Comparison of ENCODE assay signal across 1 cellular context in the genomic region with DNA sequence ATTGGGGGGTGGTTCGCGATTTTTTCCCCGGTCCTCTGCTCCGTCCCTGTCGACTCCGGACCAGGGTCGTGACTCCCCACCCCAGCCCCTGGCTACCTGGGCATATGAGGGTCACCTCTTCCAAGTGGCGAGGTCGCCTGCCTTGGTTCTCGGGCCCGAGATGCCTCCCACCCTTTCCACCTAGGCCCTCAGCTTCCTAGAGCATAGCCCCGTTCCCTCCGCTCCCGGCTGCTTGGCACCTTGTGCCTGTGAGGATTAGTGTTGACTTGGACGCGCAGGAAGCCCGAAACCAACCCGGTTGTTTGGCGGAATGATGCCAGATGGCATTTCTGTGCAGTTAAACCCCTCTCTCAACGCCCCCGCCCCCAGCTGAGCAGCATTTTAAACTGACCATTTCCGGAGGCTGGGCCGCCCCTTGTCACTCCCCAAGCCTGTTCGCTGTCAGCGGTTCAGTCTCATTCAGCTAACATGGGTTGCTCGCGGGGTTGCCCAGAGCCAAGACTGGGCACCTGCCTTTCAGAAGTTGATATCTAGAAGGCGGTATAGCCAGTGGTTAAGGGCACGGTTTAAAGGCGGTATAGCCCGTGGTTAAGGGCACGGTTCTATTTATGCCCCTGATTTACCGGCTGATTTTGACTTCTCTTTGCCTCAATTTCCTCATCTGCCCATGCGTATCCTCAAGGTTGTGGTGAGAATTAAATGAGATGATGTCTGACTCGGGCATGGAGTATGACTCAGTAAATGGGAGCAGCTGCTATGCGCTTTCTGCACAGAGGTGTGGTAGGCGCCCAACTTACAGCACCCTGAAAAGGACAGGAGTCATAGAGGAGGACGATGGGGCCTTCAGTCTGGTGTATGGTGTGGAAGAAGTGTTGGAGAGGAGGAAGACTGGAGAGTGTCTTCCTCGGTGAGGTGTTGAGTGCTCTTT.
TF ChIP-seq lines count a peak whose summit lies in the region.

No MANE protein-coding gene starts in this region.

TF ChIP-seq in HepG2, 621 proteins besides CTCF, POLR2A, EP300 and RAD21 (continued from another document):
- no peak for TF ChIP-seq ARID3A (IDR thresholded peaks at IDR 0.05; ENCODE audit: low read depth, low read length)
- TF ChIP-seq, protein P1, sequence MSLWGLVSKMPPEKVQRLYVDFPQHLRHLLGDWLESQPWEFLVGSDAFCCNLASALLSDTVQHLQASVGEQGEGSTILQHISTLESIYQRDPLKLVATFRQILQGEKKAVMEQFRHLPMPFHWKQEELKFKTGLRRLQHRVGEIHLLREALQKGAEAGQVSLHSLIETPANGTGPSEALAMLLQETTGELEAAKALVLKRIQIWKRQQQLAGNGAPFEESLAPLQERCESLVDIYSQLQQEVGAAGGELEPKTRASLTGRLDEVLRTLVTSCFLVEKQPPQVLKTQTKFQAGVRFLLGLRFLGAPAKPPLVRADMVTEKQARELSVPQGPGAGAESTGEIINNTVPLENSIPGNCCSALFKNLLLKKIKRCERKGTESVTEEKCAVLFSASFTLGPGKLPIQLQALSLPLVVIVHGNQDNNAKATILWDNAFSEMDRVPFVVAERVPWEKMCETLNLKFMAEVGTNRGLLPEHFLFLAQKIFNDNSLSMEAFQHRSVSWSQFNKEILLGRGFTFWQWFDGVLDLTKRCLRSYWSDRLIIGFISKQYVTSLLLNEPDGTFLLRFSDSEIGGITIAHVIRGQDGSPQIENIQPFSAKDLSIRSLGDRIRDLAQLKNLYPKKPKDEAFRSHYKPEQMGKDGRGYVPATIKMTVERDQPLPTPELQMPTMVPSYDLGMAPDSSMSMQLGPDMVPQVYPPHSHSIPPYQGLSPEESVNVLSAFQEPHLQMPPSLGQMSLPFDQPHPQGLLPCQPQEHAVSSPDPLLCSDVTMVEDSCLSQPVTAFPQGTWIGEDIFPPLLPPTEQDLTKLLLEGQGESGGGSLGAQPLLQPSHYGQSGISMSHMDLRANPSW (CRISPR knock-in tag; IDR thresholded peaks at IDR 0.05; ENCODE audit: borderline replicate concordance): no peak
- no peak for TF ChIP-seq FOXM1 (CRISPR knock-in tag; IDR thresholded peaks at IDR 0.05)
- no peak for TF ChIP-seq ZNF143 (CRISPR knock-in tag; IDR thresholded peaks at IDR 0.05)
- no peak for TF ChIP-seq ZFP41 (CRISPR knock-in tag; IDR thresholded peaks at IDR 0.05; ENCODE audit: borderline replicate concordance)
- TF ChIP-seq, protein P2, sequence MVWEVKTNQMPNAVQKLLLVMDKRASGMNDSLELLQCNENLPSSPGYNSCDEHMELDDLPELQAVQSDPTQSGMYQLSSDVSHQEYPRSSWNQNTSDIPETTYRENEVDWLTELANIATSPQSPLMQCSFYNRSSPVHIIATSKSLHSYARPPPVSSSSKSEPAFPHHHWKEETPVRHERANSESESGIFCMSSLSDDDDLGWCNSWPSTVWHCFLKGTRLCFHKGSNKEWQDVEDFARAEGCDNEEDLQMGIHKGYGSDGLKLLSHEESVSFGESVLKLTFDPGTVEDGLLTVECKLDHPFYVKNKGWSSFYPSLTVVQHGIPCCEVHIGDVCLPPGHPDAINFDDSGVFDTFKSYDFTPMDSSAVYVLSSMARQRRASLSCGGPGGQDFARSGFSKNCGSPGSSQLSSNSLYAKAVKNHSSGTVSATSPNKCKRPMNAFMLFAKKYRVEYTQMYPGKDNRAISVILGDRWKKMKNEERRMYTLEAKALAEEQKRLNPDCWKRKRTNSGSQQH (CRISPR knock-in tag; IDR thresholded peaks at IDR 0.05; ENCODE audit: low read depth): no peak
